21 cellular contexts compared by ENCODE assay signal in the genomic region with DNA sequence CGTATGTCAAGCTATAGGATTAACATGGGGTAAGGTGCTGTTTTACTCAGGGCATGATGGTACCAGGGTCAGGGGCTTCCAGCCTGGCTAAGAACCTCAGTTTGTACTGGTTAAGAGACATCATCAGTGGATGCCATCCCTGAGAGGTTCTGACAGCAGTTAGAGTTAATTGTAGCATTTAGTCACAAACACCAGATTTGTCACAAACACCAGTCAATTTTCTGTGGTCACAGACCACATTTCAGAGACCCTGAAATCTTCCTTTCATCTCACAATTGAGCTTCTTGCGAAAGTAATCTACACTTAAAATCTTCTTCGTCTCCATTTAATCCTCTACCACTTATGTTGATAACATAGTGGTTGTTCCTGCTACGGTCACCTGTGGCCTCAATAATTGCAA.
DNase-seq lines count a peak whose midpoint lies in the region; ATAC-seq and TF ChIP-seq lines count a peak whose summit lies in the region.
"Had no signal": no experiment of that assay in that cellular context is flagged by ENCODE, and none has a peak within 500 bp of the region (broad histone marks: within the 10 kb centered on the region; RNA-seq: fewer than 3 reads in every experiment).

No MANE protein-coding gene starts in this region.

- intact Hi-C loops in activated CD8-positive, alpha-beta T cell treated with anti-CD3 and anti-CD28 coated beads for 36 hours (cut with micrococcal nuclease): no loop called here

- POLR2A ChIA-PET in activated CD8-positive, alpha-beta T cell treated with anti-CD3 and anti-CD28 coated beads for 36 hours (lab: Charles Lee): no interaction called here

- peaks cover 2% of the 10 kb centered on the region for H3K36me3 Mint-ChIP-seq in activated CD8-positive, alpha-beta memory T cell treated with anti-CD3 and anti-CD28 coated beads, Interleukin-2, amount 10 ng/mL, durations not matched to agents 7 days and 5 days
- H3K36me3 Mint-ChIP-seq in activated CD8-positive, alpha-beta T cell treated with anti-CD3 and anti-CD28 coated beads for 36 hours (ENCODE audit: low read depth): no peaks in the 10 kb centered on the region

- no peak overlapping the region for H3K4me3 Mint-ChIP-seq in activated CD8-positive, alpha-beta memory T cell treated with anti-CD3 and anti-CD28 coated beads, Interleukin-2, amount 10 ng/mL, durations not matched to agents 7 days and 5 days
- no peak overlapping the region for H3K4me3 Mint-ChIP-seq in activated CD8-positive, alpha-beta T cell treated with anti-CD3 and anti-CD28 coated beads for 36 hours
- H3K4me3 Mint-ChIP-seq: CD4-positive, alpha-beta T cell; HFFc6 had no signal

- peaks cover 5% of the 10 kb centered on the region for H3K27me3 Mint-ChIP-seq in activated CD8-positive, alpha-beta memory T cell treated with anti-CD3 and anti-CD28 coated beads, Interleukin-2, amount 10 ng/mL, durations not matched to agents 7 days and 5 days
- H3K27me3 Mint-ChIP-seq in activated CD8-positive, alpha-beta T cell treated with anti-CD3 and anti-CD28 coated beads for 36 hours: peaks cover 3% of the 10 kb centered on the region
- H3K27me3 Mint-ChIP-seq: CD4-positive, alpha-beta T cell had no signal

- H3K9me3 Mint-ChIP-seq in activated CD8-positive, alpha-beta memory T cell treated with anti-CD3 and anti-CD28 coated beads, Interleukin-2, amount 10 ng/mL, durations not matched to agents 7 days and 5 days (ENCODE audit: low read depth): no peaks in the 10 kb centered on the region
- H3K9me3 Mint-ChIP-seq in activated CD8-positive, alpha-beta T cell treated with anti-CD3 and anti-CD28 coated beads for 36 hours: no peaks in the 10 kb centered on the region
- H3K9me3 Mint-ChIP-seq: CD4-positive, alpha-beta T cell; HFFc6 had no signal

- CTCF ChIA-PET in activated CD8-positive, alpha-beta memory T cell treated with anti-CD3 and anti-CD28 coated beads, Interleukin-2, amount 10 ng/mL, durations not matched to agents 7 days and 5 days (lab: Charles Lee): interaction anchor here (0.6 to 0.9 kb wide), 2 partner anchors 229 to 244 kb away, joined by 3 read pairs; no protein-coding TSS in a partner anchor
- CTCF ChIA-PET in activated CD8-positive, alpha-beta T cell treated with anti-CD3 and anti-CD28 coated beads for 36 hours (lab: Charles Lee): interaction anchor here (1.6 kb wide), 1 partner anchor 34 kb away, joined by 7 read pairs; no protein-coding TSS in a partner anchor

- no peak for DNase-seq in activated CD8-positive, alpha-beta memory T cell treated with anti-CD3 and anti-CD28 coated beads, Interleukin-2, amount 10 ng/mL, durations not matched to agents 7 days and 5 days
- DNase-seq in activated CD8-positive, alpha-beta memory T cell treated with anti-CD3 and anti-CD28 coated beads, Interleukin-2, amount 50 U/mL, for 4 hours: no peak
- peak; percentile 78 for DNase-seq in NCI-H2227 (lab: John Stamatoyannopoulos, UW; ENCODE audit: unreplicated experiment)
- no peak for DNase-seq in activated CD8-positive, alpha-beta T cell treated with anti-CD3 and anti-CD28 coated beads for 36 hours
- DNase-seq in stimulated activated naive CD8-positive, alpha-beta T cell treated with anti-CD3 and anti-CD28 coated beads, Interleukin-15, Interleukin-2, amounts not matched to agents 100 U/mL and 50 U/mL, for 24 hours: no peak
- no peak for DNase-seq in Kasumi-1 (lab: John Stamatoyannopoulos, UW)
- DNase-seq: Caco-2; CD4-positive, alpha-beta T cell; DMS153; GF-D8; H7; HFFc6; NCI-H1092 treated with DMSO at 0.1 percent for 48 hours; NCI-H2081; NCI-H524; NCI-H82; PC-3; RPMI8226; SHP77 treated with DMSO at 0.1 percent for 48 hours had no signal

- no peak for TF ChIP-seq CTCF in activated CD8-positive, alpha-beta T cell treated with anti-CD3 and anti-CD28 coated beads for 36 hours (IDR thresholded peaks at IDR 0.05)

- peak overlapping the region; percentile 30 for H3K27ac Mint-ChIP-seq in activated CD8-positive, alpha-beta memory T cell treated with anti-CD3 and anti-CD28 coated beads, Interleukin-2, amount 10 ng/mL, durations not matched to agents 7 days and 5 days
- peak overlapping the region; percentile 53 for H3K27ac Mint-ChIP-seq in activated CD8-positive, alpha-beta T cell treated with anti-CD3 and anti-CD28 coated beads for 36 hours
- H3K27ac Mint-ChIP-seq: CD4-positive, alpha-beta T cell; HFFc6 had no signal

- ATAC-seq in activated CD8-positive, alpha-beta memory T cell treated with anti-CD3 and anti-CD28 coated beads, Interleukin-2, amount 10 ng/mL, durations not matched to agents 7 days and 5 days: no peak
- peak; percentile 34 for ATAC-seq in activated CD8-positive, alpha-beta T cell treated with anti-CD3 and anti-CD28 coated beads for 36 hours
- ATAC-seq in stimulated activated naive CD8-positive, alpha-beta T cell treated with anti-CD3 and anti-CD28 coated beads, Interleukin-15, Interleukin-2, amounts not matched to agents 100 U/mL and 50 U/mL, for 24 hours: peak; percentile 31
- ATAC-seq in HG02981 (IDR thresholded peaks at IDR 0.05; ENCODE audit: unreplicated experiment): no peak
- ATAC-seq: A549, PC-3 had no signal

- H3K4me1 Mint-ChIP-seq in activated CD8-positive, alpha-beta memory T cell treated with anti-CD3 and anti-CD28 coated beads, Interleukin-2, amount 10 ng/mL, durations not matched to agents 7 days and 5 days: peaks cover 22% of the 10 kb centered on the region
- H3K4me1 Mint-ChIP-seq in activated CD8-positive, alpha-beta T cell treated with anti-CD3 and anti-CD28 coated beads for 36 hours (ENCODE audit: low read depth): peaks cover 12% of the 10 kb centered on the region

Comparison
In these comparisons a context has a peak if more than half of its experiments do, and no peak if none do; other contexts are left out.
1. ATAC-seq: peak in activated CD8-positive, alpha-beta T cell treated with anti-CD3 and anti-CD28 coated beads for 36 hours (single experiment) and stimulated activated naive CD8-positive, alpha-beta T cell treated with anti-CD3 and anti-CD28 coated beads, Interleukin-15, Interleukin-2, amounts not matched to agents 100 U/mL and 50 U/mL, for 24 hours (single experiment); none in activated CD8-positive, alpha-beta memory T cell treated with anti-CD3 and anti-CD28 coated beads, Interleukin-2, amount 10 ng/mL, durations not matched to agents 7 days and 5 days (single experiment) and HG02981 (single experiment).